In the genomic region with DNA sequence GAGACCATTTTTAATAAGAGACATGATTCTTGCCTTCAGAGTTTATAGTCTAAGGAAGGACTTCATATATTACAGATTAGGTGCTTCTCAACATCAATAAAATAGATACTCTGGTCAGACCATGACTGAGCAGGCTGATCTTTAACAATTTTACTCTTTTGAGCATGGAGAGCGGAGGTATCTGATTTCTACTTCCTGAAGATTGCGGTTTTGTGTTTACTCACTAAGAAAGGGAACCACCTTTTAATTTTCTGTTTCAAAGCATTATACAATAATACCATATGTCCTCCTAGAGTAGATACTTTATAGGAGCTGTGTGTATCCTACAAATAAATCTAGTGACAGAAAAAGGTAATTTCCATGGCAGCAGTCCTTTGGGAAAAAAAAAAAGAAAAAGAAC, we compare ENCODE assay signal across 1 cellular context.
TF ChIP-seq lines count a peak whose summit lies in the region.

No MANE protein-coding gene starts in this region.

TF ChIP-seq in HepG2, 621 proteins besides CTCF, POLR2A, EP300 and RAD21 (continued from another document):
- TF ChIP-seq, protein P1, sequence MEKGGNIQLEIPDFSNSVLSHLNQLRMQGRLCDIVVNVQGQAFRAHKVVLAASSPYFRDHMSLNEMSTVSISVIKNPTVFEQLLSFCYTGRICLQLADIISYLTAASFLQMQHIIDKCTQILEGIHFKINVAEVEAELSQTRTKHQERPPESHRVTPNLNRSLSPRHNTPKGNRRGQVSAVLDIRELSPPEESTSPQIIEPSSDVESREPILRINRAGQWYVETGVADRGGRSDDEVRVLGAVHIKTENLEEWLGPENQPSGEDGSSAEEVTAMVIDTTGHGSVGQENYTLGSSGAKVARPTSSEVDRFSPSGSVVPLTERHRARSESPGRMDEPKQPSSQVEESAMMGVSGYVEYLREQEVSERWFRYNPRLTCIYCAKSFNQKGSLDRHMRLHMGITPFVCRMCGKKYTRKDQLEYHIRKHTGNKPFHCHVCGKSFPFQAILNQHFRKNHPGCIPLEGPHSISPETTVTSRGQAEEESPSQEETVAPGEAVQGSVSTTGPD (CRISPR knock-in tag; IDR thresholded peaks at IDR 0.05) = no peak
- TF ChIP-seq ZEB1 (IDR thresholded peaks at IDR 0.05; ENCODE audit: insufficient replicate concordance, low read depth) = no peak
- TF ChIP-seq ZBTB38 (CRISPR knock-in tag; IDR thresholded peaks at IDR 0.05) = no peak
- no peak for TF ChIP-seq ZFP36L2 (CRISPR knock-in tag; IDR thresholded peaks at IDR 0.05)
- TF ChIP-seq SP1 (IDR thresholded peaks at IDR 0.05) = no peak
- no peak for TF ChIP-seq SP1 (CRISPR knock-in tag; IDR thresholded peaks at IDR 0.05)
- TF ChIP-seq ATF7 (IDR thresholded peaks at IDR 0.05) = no peak
- TF ChIP-seq ATF7 (CRISPR knock-in tag; IDR thresholded peaks at IDR 0.05) = no peak
- no peak for TF ChIP-seq ARNT2 (CRISPR knock-in tag; IDR thresholded peaks at IDR 0.05; ENCODE audit: low read depth)
- TF ChIP-seq SRSF9 (IDR thresholded peaks at IDR 0.05; ENCODE audit: borderline replicate concordance, insufficient read depth, low read depth, low read length, poor library complexity, severe bottlenecking) = no peak
- TF ChIP-seq ZNF253 (CRISPR knock-in tag; IDR thresholded peaks at IDR 0.05; ENCODE audit: borderline replicate concordance) = no peak
TF ChIP-seq in HepG2: peak in this region for 0.
